ENCODE assay signal across 1 cellular context in the genomic region with DNA sequence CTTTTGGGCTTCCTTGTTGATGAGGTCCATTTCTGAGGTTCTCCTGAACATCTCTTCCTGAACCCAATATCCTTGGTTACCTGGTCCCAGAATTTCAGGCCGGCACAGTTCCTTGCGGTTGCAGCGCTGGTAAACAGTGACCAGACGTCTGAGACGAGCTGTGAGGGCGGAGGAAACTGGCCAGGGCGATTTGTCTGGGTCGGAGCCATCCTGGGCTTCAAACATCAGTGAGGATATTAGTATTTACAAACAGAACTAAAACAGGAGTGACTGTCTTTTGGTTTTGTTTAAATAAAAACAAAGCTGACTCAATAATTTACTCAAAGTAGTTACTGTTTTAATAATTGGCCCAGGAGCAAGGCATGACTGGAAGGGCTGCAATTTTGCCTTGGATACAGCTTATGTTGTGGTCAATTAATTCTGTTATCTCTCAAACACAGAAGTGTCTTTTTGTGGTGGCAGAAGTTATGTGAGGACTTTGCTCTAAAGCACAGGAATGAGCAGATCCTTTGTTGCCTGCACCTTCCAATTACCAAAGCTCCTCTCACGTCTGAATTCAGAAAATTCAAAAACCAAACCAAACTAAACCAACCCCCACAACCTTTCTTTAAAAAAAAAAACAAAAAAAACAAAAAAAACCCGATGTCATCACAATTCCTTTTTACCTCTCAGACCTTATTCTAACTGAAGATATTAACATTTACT.
TF ChIP-seq lines count a peak whose summit lies in the region.

No MANE protein-coding gene starts in this region.

TF ChIP-seq in HepG2, 621 proteins besides CTCF, POLR2A, EP300 and RAD21 (continued from another document and continues in another):
- TF ChIP-seq, protein P1, sequence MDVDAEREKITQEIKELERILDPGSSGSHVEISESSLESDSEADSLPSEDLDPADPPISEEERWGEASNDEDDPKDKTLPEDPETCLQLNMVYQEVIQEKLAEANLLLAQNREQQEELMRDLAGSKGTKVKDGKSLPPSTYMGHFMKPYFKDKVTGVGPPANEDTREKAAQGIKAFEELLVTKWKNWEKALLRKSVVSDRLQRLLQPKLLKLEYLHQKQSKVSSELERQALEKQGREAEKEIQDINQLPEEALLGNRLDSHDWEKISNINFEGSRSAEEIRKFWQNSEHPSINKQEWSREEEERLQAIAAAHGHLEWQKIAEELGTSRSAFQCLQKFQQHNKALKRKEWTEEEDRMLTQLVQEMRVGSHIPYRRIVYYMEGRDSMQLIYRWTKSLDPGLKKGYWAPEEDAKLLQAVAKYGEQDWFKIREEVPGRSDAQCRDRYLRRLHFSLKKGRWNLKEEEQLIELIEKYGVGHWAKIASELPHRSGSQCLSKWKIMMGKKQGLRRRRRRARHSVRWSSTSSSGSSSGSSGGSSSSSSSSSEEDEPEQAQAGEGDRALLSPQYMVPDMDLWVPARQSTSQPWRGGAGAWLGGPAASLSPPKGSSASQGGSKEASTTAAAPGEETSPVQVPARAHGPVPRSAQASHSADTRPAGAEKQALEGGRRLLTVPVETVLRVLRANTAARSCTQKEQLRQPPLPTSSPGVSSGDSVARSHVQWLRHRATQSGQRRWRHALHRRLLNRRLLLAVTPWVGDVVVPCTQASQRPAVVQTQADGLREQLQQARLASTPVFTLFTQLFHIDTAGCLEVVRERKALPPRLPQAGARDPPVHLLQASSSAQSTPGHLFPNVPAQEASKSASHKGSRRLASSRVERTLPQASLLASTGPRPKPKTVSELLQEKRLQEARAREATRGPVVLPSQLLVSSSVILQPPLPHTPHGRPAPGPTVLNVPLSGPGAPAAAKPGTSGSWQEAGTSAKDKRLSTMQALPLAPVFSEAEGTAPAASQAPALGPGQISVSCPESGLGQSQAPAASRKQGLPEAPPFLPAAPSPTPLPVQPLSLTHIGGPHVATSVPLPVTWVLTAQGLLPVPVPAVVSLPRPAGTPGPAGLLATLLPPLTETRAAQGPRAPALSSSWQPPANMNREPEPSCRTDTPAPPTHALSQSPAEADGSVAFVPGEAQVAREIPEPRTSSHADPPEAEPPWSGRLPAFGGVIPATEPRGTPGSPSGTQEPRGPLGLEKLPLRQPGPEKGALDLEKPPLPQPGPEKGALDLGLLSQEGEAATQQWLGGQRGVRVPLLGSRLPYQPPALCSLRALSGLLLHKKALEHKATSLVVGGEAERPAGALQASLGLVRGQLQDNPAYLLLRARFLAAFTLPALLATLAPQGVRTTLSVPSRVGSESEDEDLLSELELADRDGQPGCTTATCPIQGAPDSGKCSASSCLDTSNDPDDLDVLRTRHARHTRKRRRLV (CRISPR knock-in tag; IDR thresholded peaks at IDR 0.05): no peak
- no peak for TF ChIP-seq HIVEP1 (CRISPR knock-in tag; IDR thresholded peaks at IDR 0.05)
- TF ChIP-seq KDM1A (CRISPR knock-in tag; IDR thresholded peaks at IDR 0.05): no peak
- TF ChIP-seq ZNF34 (CRISPR knock-in tag; IDR thresholded peaks at IDR 0.05; ENCODE audit: borderline replicate concordance): no peak
- no peak for TF ChIP-seq GABPB1 (CRISPR knock-in tag; IDR thresholded peaks at IDR 0.05)
- no peak for TF ChIP-seq ZNF407 (CRISPR knock-in tag; IDR thresholded peaks at IDR 0.05; ENCODE audit: not compliant biosample characterization)
- TF ChIP-seq ZNF550 (CRISPR knock-in tag; IDR thresholded peaks at IDR 0.05; ENCODE audit: borderline replicate concordance): 0 out of 2 replicates have a peak, but pooled peaks have one; percentile 36
- no peak for TF ChIP-seq ARNTL (CRISPR knock-in tag; IDR thresholded peaks at IDR 0.05)
- peak; percentile 55; the same call in 1 of the 2 replicates for TF ChIP-seq PAXIP1 (CRISPR knock-in tag; conservative IDR thresholded peaks at IDR 0.05)
- no peak for TF ChIP-seq SMARCE1 (IDR thresholded peaks at IDR 0.05; ENCODE audit: borderline replicate concordance)
- TF ChIP-seq, protein P2, sequence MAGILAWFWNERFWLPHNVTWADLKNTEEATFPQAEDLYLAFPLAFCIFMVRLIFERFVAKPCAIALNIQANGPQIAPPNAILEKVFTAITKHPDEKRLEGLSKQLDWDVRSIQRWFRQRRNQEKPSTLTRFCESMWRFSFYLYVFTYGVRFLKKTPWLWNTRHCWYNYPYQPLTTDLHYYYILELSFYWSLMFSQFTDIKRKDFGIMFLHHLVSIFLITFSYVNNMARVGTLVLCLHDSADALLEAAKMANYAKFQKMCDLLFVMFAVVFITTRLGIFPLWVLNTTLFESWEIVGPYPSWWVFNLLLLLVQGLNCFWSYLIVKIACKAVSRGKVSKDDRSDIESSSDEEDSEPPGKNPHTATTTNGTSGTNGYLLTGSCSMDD (CRISPR knock-in tag; IDR thresholded peaks at IDR 0.05): no peak
- TF ChIP-seq FOXC1 (CRISPR knock-in tag; IDR thresholded peaks at IDR 0.05; ENCODE audit: borderline replicate concordance): no peak
- TF ChIP-seq IRF2 (CRISPR knock-in tag; IDR thresholded peaks at IDR 0.05): peak; percentile 40; the same call in 1 of the 2 replicates
- no peak for TF ChIP-seq NR2C2 (CRISPR knock-in tag; IDR thresholded peaks at IDR 0.05; ENCODE audit: borderline replicate concordance)
- TF ChIP-seq ZZZ3 (CRISPR knock-in tag; IDR thresholded peaks at IDR 0.05; ENCODE audit: borderline replicate concordance): no peak
- 0 out of 2 replicates have a peak, but pooled peaks have one; percentile 27 for TF ChIP-seq DMAP1 (CRISPR knock-in tag; IDR thresholded peaks at IDR 0.05)
- no peak for TF ChIP-seq ZNF101 (CRISPR knock-in tag; IDR thresholded peaks at IDR 0.05; ENCODE audit: borderline replicate concordance, low read depth)
- TF ChIP-seq, protein P3, sequence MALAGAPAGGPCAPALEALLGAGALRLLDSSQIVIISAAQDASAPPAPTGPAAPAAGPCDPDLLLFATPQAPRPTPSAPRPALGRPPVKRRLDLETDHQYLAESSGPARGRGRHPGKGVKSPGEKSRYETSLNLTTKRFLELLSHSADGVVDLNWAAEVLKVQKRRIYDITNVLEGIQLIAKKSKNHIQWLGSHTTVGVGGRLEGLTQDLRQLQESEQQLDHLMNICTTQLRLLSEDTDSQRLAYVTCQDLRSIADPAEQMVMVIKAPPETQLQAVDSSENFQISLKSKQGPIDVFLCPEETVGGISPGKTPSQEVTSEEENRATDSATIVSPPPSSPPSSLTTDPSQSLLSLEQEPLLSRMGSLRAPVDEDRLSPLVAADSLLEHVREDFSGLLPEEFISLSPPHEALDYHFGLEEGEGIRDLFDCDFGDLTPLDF (CRISPR knock-in tag; IDR thresholded peaks at IDR 0.05): no peak
- TF ChIP-seq ZNF747 (CRISPR knock-in tag; IDR thresholded peaks at IDR 0.05; ENCODE audit: borderline replicate concordance): no peak
- TF ChIP-seq ZNF441 (CRISPR knock-in tag; IDR thresholded peaks at IDR 0.05; ENCODE audit: borderline replicate concordance): no peak
- TF ChIP-seq RFX3 (CRISPR knock-in tag; IDR thresholded peaks at IDR 0.05): no peak
- no peak for TF ChIP-seq NFE2L2 (IDR thresholded peaks at IDR 0.05; ENCODE audit: low read length)
- TF ChIP-seq PHF5A (CRISPR knock-in tag; IDR thresholded peaks at IDR 0.05; ENCODE audit: low read depth, unreplicated experiment): no peak
- TF ChIP-seq TBX3 (IDR thresholded peaks at IDR 0.05; ENCODE audit: borderline replicate concordance): peak; percentile 80; the same call in 1 of the 2 replicates
- 0 out of 2 replicates have a peak, but pooled peaks have one; percentile 39 for TF ChIP-seq CBFB (CRISPR knock-in tag; IDR thresholded peaks at IDR 0.05)
- TF ChIP-seq THAP11 (CRISPR knock-in tag; IDR thresholded peaks at IDR 0.05): no peak
- TF ChIP-seq ZFP36L2 (CRISPR knock-in tag; IDR thresholded peaks at IDR 0.05): no peak
- TF ChIP-seq ZNF556 (CRISPR knock-in tag; IDR thresholded peaks at IDR 0.05; ENCODE audit: borderline replicate concordance): no peak
- no peak for TF ChIP-seq NKX3-1 (CRISPR knock-in tag; IDR thresholded peaks at IDR 0.05)
- TF ChIP-seq, protein P4, sequence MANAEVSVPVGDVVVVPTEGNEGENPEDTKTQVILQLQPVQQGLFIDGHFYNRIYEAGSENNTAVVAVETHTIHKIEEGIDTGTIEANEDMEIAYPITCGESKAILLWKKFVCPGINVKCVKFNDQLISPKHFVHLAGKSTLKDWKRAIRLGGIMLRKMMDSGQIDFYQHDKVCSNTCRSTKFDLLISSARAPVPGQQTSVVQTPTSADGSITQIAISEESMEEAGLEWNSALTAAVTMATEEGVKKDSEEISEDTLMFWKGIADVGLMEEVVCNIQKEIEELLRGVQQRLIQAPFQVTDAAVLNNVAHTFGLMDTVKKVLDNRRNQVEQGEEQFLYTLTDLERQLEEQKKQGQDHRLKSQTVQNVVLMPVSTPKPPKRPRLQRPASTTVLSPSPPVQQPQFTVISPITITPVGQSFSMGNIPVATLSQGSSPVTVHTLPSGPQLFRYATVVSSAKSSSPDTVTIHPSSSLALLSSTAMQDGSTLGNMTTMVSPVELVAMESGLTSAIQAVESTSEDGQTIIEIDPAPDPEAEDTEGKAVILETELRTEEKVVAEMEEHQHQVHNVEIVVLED (CRISPR knock-in tag; IDR thresholded peaks at IDR 0.05; ENCODE audit: borderline replicate concordance): peak; percentile 38; the same call in 1 of the 2 replicates
- TF ChIP-seq SETDB1 (CRISPR knock-in tag; IDR thresholded peaks at IDR 0.05; ENCODE audit: borderline replicate concordance): no peak
- no peak for TF ChIP-seq ZNF775 (CRISPR knock-in tag; IDR thresholded peaks at IDR 0.05; ENCODE audit: borderline replicate concordance)
